Comparison of ENCODE assay signal across 24 cellular contexts in genomic region chr11:129739339-129739738, GRCh38.
"Had no signal": no experiment of that assay in that cellular context is flagged by ENCODE, and none has a peak within 500 bp of the region (broad histone marks: within the 10 kb centered on the region; RNA-seq: fewer than 3 reads in every experiment).

No MANE protein-coding gene starts in this region.

- H3K9me3 Mint-ChIP-seq: activated CD8-positive, alpha-beta T cell treated with anti-CD3 and anti-CD28 coated beads for 36 hours; activated naive CD4-positive, alpha-beta T cell treated with anti-CD3 and anti-CD28 coated beads, Interleukin-2, amount 10 ng/mL, durations not matched to agents 7 days and 5 days; activated naive CD8-positive, alpha-beta T cell treated with anti-CD3 and anti-CD28 coated beads for 36 hours; activated T-cell treated with anti-CD3 and anti-CD28 coated beads, Interleukin-2, amount 50 U/mL, for 72 hours; activated T-helper 2 cell treated with anti-CD3 and anti-CD28 coated beads, Interferon-gamma antibody, Interleukin-2, Interleukin-4, amounts not matched to agents 10 μg/mL and 5 μg/mL and 100 μg/mL, durations not matched to agents 14 hours and 24 hours and 36 hours had no signal

- H3K27ac Mint-ChIP-seq: activated CD8-positive, alpha-beta T cell treated with anti-CD3 and anti-CD28 coated beads for 36 hours; activated naive CD4-positive, alpha-beta T cell treated with anti-CD3 and anti-CD28 coated beads, Interleukin-2, amount 10 ng/mL, durations not matched to agents 7 days and 5 days; activated naive CD8-positive, alpha-beta T cell treated with anti-CD3 and anti-CD28 coated beads for 36 hours; activated T-cell treated with anti-CD3 and anti-CD28 coated beads, Interleukin-2, amount 50 U/mL, for 72 hours; activated T-helper 2 cell treated with anti-CD3 and anti-CD28 coated beads, Interferon-gamma antibody, Interleukin-2, Interleukin-4, amounts not matched to agents 10 μg/mL and 5 μg/mL and 100 μg/mL, durations not matched to agents 14 hours and 24 hours and 36 hours had no signal

- H3K36me3 Mint-ChIP-seq: activated naive CD4-positive, alpha-beta T cell treated with anti-CD3 and anti-CD28 coated beads, Interleukin-2, amount 10 ng/mL, durations not matched to agents 7 days and 5 days; activated naive CD8-positive, alpha-beta T cell treated with anti-CD3 and anti-CD28 coated beads for 36 hours had no signal

- H3K9me3 ChIP-seq: colonic mucosa, MG63, SJCRH30, SK-N-SH had no signal

- H3K4me3 Mint-ChIP-seq: activated CD8-positive, alpha-beta T cell treated with anti-CD3 and anti-CD28 coated beads for 36 hours; activated naive CD4-positive, alpha-beta T cell treated with anti-CD3 and anti-CD28 coated beads, Interleukin-2, amount 10 ng/mL, durations not matched to agents 7 days and 5 days; activated naive CD8-positive, alpha-beta T cell treated with anti-CD3 and anti-CD28 coated beads for 36 hours; activated T-cell treated with anti-CD3 and anti-CD28 coated beads, Interleukin-2, amount 50 U/mL, for 72 hours had no signal

- H3K4me1 ChIP-seq: colonic mucosa, SJCRH30 had no signal

- H3K4me2 ChIP-seq: KMS-11, SK-N-SH had no signal

- DNase-seq: activated CD4-positive, alpha-beta T cell treated with anti-CD3 and anti-CD28 coated beads, Interleukin-2, amount 50 U/mL, for 1 hour; activated CD4-positive, CD25-positive, alpha-beta regulatory T cell; activated CD8-positive, alpha-beta memory T cell treated with anti-CD3 and anti-CD28 coated beads, Interleukin-2, amount 50 U/mL, for 4 hours; activated CD8-positive, alpha-beta T cell treated with anti-CD3 and anti-CD28 coated beads for 36 hours; activated gamma-delta T cell treated with Interleukin-2 at 50 U/mL for 16 hours; activated naive CD4-positive, alpha-beta T cell treated with anti-CD3 and anti-CD28 coated beads, Interleukin-2, amount 10 ng/mL, durations not matched to agents 7 days and 5 days; activated naive CD8-positive, alpha-beta T cell treated with anti-CD3 and anti-CD28 coated beads for 36 hours; activated T-cell treated with anti-CD3 and anti-CD28 coated beads, Interleukin-2, amount 50 U/mL, for 72 hours; caudate nucleus; colonic mucosa; MG63; NCI-H1417 treated with DMSO at 0.1 percent for 48 hours; NCI-H1694; NCI-H2107; NCI-H524 treated with DMSO at 0.1 percent for 48 hours; NCI-H748 treated with DMSO at 0.1 percent for 48 hours; Right ventricle myocardium superior; RPMI8226; SJCRH30; SK-N-SH; T-helper 1 cell had no signal

- H3K4me1 Mint-ChIP-seq: activated naive CD4-positive, alpha-beta T cell treated with anti-CD3 and anti-CD28 coated beads, Interleukin-2, amount 10 ng/mL, durations not matched to agents 7 days and 5 days; activated naive CD8-positive, alpha-beta T cell treated with anti-CD3 and anti-CD28 coated beads for 36 hours had no signal

- H3K9ac ChIP-seq: KMS-11, SK-N-SH had no signal

- H3K4me3 ChIP-seq: colonic mucosa, MG63, SJCRH30 had no signal

- H3K27me3 Mint-ChIP-seq: activated naive CD4-positive, alpha-beta T cell treated with anti-CD3 and anti-CD28 coated beads, Interleukin-2, amount 10 ng/mL, durations not matched to agents 7 days and 5 days had no signal

- H3K27me3 ChIP-seq: colonic mucosa, MG63, SJCRH30 had no signal

- H3K36me3 ChIP-seq: colonic mucosa, MG63, SJCRH30 had no signal

- H3K27ac ChIP-seq: colonic mucosa, KMS-11, SJCRH30, VCaP had no signal
